Comparison of ENCODE assay signal across 1 cellular context in genomic region chr4:108156391-108156790, GRCh38.
TF ChIP-seq lines count a peak whose summit lies in the region.

No MANE protein-coding gene starts in this region.

TF ChIP-seq in GM12878, 131 proteins besides CTCF, POLR2A, EP300 and RAD21:
- no peak for TF ChIP-seq RCOR1 (conservative IDR thresholded peaks at IDR 0.05; ENCODE audit: low read depth, low read length)
